Comparison of ENCODE assay signal across 25 cellular contexts in the genomic region with DNA sequence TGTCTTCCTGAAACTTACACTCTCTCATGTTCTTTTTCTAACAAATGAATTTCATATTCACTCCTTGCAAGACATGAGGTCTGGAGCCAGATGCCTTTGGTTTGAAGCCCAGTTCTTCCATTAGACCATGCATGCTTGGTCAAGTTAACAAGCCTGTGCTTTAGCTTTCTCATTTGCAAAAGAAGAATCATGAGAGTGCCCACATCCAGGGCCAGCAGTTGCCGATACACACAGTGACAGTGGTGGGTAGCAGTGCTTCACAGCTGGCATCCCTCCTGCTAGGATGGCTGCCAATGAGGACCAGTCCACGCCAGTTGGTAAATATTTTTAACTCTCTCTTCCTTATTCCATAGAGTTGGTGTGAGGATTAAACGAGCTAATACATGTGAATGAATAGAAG.
DNase-seq lines count a peak whose midpoint lies in the region; ATAC-seq, FAIRE-seq and TF ChIP-seq lines count a peak whose summit lies in the region.
"Had no signal": no experiment of that assay in that cellular context is flagged by ENCODE, and none has a peak within 500 bp of the region (broad histone marks: within the 10 kb centered on the region; RNA-seq: fewer than 3 reads in every experiment).

No MANE protein-coding gene starts in this region.

- H3K27ac Mint-ChIP-seq in astrocyte (ENCODE audit: unreplicated experiment) = no peak overlapping the region
- H3K27ac Mint-ChIP-seq: activated CD4-positive, alpha-beta T cell treated with anti-CD3 and anti-CD28 coated beads, Interleukin-2, amount 10 ng/mL, durations not matched to agents 7 days and 5 days; activated CD8-positive, alpha-beta memory T cell treated with anti-CD3 and anti-CD28 coated beads, Interleukin-2, amount 10 ng/mL, durations not matched to agents 7 days and 5 days; activated naive CD4-positive, alpha-beta T cell treated with anti-CD3 and anti-CD28 coated beads, Interleukin-2, amount 10 ng/mL, durations not matched to agents 7 days and 5 days; CD8-positive, alpha-beta memory T cell; progenitor cell of endocrine pancreas; stimulated activated naive B cell treated with anti-CD40 and anti-IgM and Interleukin-4, amounts not matched to agents 10 μg/mL and 1 μg/mL and 100 μg/mL, for 72 hours; T-helper 1 cell treated with Interleukin-12 subunit alpha and Interleukin-12 subunit beta and Interleukin-4 antibody, amounts not matched to agents 30 μg/mL and 1 μg/mL, for 36 hours had no signal

- H3K4me3 ChIP-seq in astrocyte (ENCODE audit: insufficient read depth, low read depth, low read length) (no peak overlapping the region), ovary (no peak overlapping the region), colonic mucosa (no peak overlapping the region)
- H3K4me3 ChIP-seq: esophagus muscularis mucosa, HAP-1, vagina had no signal

- peaks cover 9% of the 10 kb centered on the region for H3K4me1 Mint-ChIP-seq in astrocyte (ENCODE audit: low read depth, unreplicated experiment)
- H3K4me1 Mint-ChIP-seq: CD8-positive, alpha-beta memory T cell had no signal

- no peaks in the 10 kb centered on the region for H3K79me2 ChIP-seq in astrocyte (ENCODE audit: insufficient read depth, low read length)

- H3K9ac ChIP-seq in astrocyte (ENCODE audit: low read length) (no peak overlapping the region), colonic mucosa (ENCODE audit: low read depth in 2 of 2, low read length in 2 of 2) (no peak overlapping the region)

- intact Hi-C loops in Right ventricle myocardium superior (cut with DNase I) (no loop called here), ovary (cut with DNase I) (no loop called here), colonic mucosa (cut with DNase I) (no loop called here)

- no peak for FAIRE-seq in astrocyte (lab: Jason Lieb, UNC)
- FAIRE-seq: RCC 7860 had no signal

- TF ChIP-seq CTCF in astrocyte (IDR thresholded peaks at IDR 0.05; ENCODE audit: insufficient read depth, low read depth, low read length) = no peak
- no peak for TF ChIP-seq CTCF in ovary (IDR thresholded peaks at IDR 0.05)
- no peak for TF ChIP-seq CTCF in colonic mucosa (IDR thresholded peaks at IDR 0.05)

- H3K27ac ChIP-seq in astrocyte (ENCODE audit: low read depth, low read length) (no peak overlapping the region), ovary (no peak overlapping the region), colonic mucosa (no peak overlapping the region)
- H3K27ac ChIP-seq: esophagus muscularis mucosa, vagina had no signal

- no peaks in the 10 kb centered on the region for H3K36me3 ChIP-seq in astrocyte (ENCODE audit: insufficient read depth, low read length)
- no peaks in the 10 kb centered on the region for H3K36me3 ChIP-seq in ovary
- H3K36me3 ChIP-seq in colonic mucosa = no peaks in the 10 kb centered on the region
- H3K36me3 ChIP-seq: esophagus muscularis mucosa, HAP-1, vagina had no signal

- H3K36me3 Mint-ChIP-seq in astrocyte (ENCODE audit: low read depth, unreplicated experiment) = peaks cover 2% of the 10 kb centered on the region
- H3K36me3 Mint-ChIP-seq: activated naive CD4-positive, alpha-beta T cell treated with anti-CD3 and anti-CD28 coated beads, Interleukin-2, amount 10 ng/mL, durations not matched to agents 7 days and 5 days had no signal

- H3K9me3 ChIP-seq in astrocyte (ENCODE audit: insufficient read depth, low read depth, low read length) (no peaks in the 10 kb centered on the region), ovary (no peaks in the 10 kb centered on the region), colonic mucosa (no peaks in the 10 kb centered on the region)
- H3K9me3 ChIP-seq: esophagus muscularis mucosa, HAP-1, vagina had no signal

- H3K4me3 Mint-ChIP-seq in astrocyte (ENCODE audit: unreplicated experiment) = no peak overlapping the region
- H3K4me3 Mint-ChIP-seq: activated CD4-positive, alpha-beta T cell treated with anti-CD3 and anti-CD28 coated beads, Interleukin-2, amount 10 ng/mL, durations not matched to agents 7 days and 5 days; activated CD8-positive, alpha-beta memory T cell treated with anti-CD3 and anti-CD28 coated beads, Interleukin-2, amount 10 ng/mL, durations not matched to agents 7 days and 5 days; activated naive CD4-positive, alpha-beta T cell treated with anti-CD3 and anti-CD28 coated beads, Interleukin-2, amount 10 ng/mL, durations not matched to agents 7 days and 5 days; CD8-positive, alpha-beta memory T cell; stimulated activated naive B cell treated with anti-CD40 and anti-IgM and Interleukin-4, amounts not matched to agents 10 μg/mL and 1 μg/mL and 100 μg/mL, for 72 hours; T-helper 1 cell treated with Interleukin-12 subunit alpha and Interleukin-12 subunit beta and Interleukin-4 antibody, amounts not matched to agents 30 μg/mL and 1 μg/mL, for 36 hours had no signal

- TF ChIP-seq EP300 in ovary (IDR thresholded peaks at IDR 0.05) = no peak

- no peak overlapping the region for H3K4me2 ChIP-seq in astrocyte (ENCODE audit: low read length)

- no peak for TF ChIP-seq POLR2A in ovary (IDR thresholded peaks at IDR 0.05)

- H3K27me3 Mint-ChIP-seq in astrocyte (ENCODE audit: low read depth, unreplicated experiment) = no peaks in the 10 kb centered on the region
- H3K27me3 Mint-ChIP-seq: activated CD8-positive, alpha-beta memory T cell treated with anti-CD3 and anti-CD28 coated beads, Interleukin-2, amount 10 ng/mL, durations not matched to agents 7 days and 5 days; progenitor cell of endocrine pancreas had no signal

- 84 to 90% (median 89%) methylated on average over 3 of the region's 3 CpGs for WGBS in ovary, 3 donors

- H2AFZ ChIP-seq in astrocyte (ENCODE audit: low read depth, low read length) = no peak overlapping the region

- H3K9me3 Mint-ChIP-seq in astrocyte (ENCODE audit: unreplicated experiment) = peaks cover 7% of the 10 kb centered on the region
- H3K9me3 Mint-ChIP-seq: activated naive CD4-positive, alpha-beta T cell treated with anti-CD3 and anti-CD28 coated beads, Interleukin-2, amount 10 ng/mL, durations not matched to agents 7 days and 5 days; CD8-positive, alpha-beta memory T cell had no signal

- peak; percentile 53 for DNase-seq in NCI-H2029 (lab: John Stamatoyannopoulos, UW)
- DNase-seq in astrocyte (ENCODE audit: low read depth) = peak; percentile 64
- peak; percentile 49 for DNase-seq in Right ventricle myocardium superior
- peak; percentile 9 for DNase-seq in pons (ENCODE audit: low spot score)
- DNase-seq in ovary = no peak
- DNase-seq in activated CD4-positive, alpha-beta T cell treated with anti-CD3 and anti-CD28 coated beads for 4 hours = no peak
- no peak for DNase-seq in colonic mucosa
- DNase-seq: activated CD4-positive, alpha-beta T cell treated with anti-CD3 and anti-CD28 coated beads, Interleukin-2, amount 10 ng/mL, durations not matched to agents 7 days and 5 days; activated CD8-positive, alpha-beta memory T cell treated with anti-CD3 and anti-CD28 coated beads, Interleukin-2, amount 10 ng/mL, durations not matched to agents 7 days and 5 days; activated naive CD4-positive, alpha-beta T cell treated with anti-CD3 and anti-CD28 coated beads, Interleukin-2, amount 10 ng/mL, durations not matched to agents 7 days and 5 days; CD8-positive, alpha-beta memory T cell; DMS53; effector memory CD4-positive, alpha-beta T cell; GF-D8; glutamatergic neuron; NCI-H187; NCI-H226; stimulated activated CD4-positive, alpha-beta T cell treated with anti-CD3 and anti-CD28 coated beads, Interleukin-2, amount 100 ng/mL, for 24 hours; stimulated activated naive B cell treated with anti-CD40 and anti-IgM and Interleukin-4, amounts not matched to agents 10 μg/mL and 1 μg/mL and 100 μg/mL, for 72 hours had no signal

- no peaks in the 10 kb centered on the region for H4K20me1 ChIP-seq in astrocyte (ENCODE audit: insufficient read depth, low read length)

- peaks cover 9% of the 10 kb centered on the region for H3K4me1 ChIP-seq in astrocyte (ENCODE audit: insufficient read depth, low read length)
- no peaks in the 10 kb centered on the region for H3K4me1 ChIP-seq in ovary (ENCODE audit: insufficient read depth)
- H3K4me1 ChIP-seq in colonic mucosa = no peaks in the 10 kb centered on the region
- H3K4me1 ChIP-seq: esophagus muscularis mucosa, HAP-1, vagina had no signal

- ATAC-seq in Right ventricle myocardium superior (ENCODE audit: poor library complexity) = peak; percentile 78
- ATAC-seq: activated CD8-positive, alpha-beta memory T cell treated with anti-CD3 and anti-CD28 coated beads, Interleukin-2, amount 10 ng/mL, durations not matched to agents 7 days and 5 days; stimulated activated naive B cell treated with anti-CD40 and anti-IgM and Interleukin-4, amounts not matched to agents 10 μg/mL and 1 μg/mL and 100 μg/mL, for 72 hours had no signal

- H3K27me3 ChIP-seq in astrocyte (ENCODE audit: insufficient read depth, low read length) (no peaks in the 10 kb centered on the region), ovary (no peaks in the 10 kb centered on the region), colonic mucosa (no peaks in the 10 kb centered on the region)
- H3K27me3 ChIP-seq: esophagus muscularis mucosa, vagina had no signal

Comparison
In these comparisons a context has a peak if more than half of its experiments do, and no peak if none do; other contexts are left out.
1. DNase-seq: peak in NCI-H2029 (single experiment), astrocyte (single experiment), Right ventricle myocardium superior (single experiment) and pons (single experiment); none in ovary (0 of 5), activated CD4-positive, alpha-beta T cell treated with anti-CD3 and anti-CD28 coated beads for 4 hours (0 of 2) and colonic mucosa (single experiment).